Comparison of ENCODE assay signal across 8 cellular contexts in the genomic region with DNA sequence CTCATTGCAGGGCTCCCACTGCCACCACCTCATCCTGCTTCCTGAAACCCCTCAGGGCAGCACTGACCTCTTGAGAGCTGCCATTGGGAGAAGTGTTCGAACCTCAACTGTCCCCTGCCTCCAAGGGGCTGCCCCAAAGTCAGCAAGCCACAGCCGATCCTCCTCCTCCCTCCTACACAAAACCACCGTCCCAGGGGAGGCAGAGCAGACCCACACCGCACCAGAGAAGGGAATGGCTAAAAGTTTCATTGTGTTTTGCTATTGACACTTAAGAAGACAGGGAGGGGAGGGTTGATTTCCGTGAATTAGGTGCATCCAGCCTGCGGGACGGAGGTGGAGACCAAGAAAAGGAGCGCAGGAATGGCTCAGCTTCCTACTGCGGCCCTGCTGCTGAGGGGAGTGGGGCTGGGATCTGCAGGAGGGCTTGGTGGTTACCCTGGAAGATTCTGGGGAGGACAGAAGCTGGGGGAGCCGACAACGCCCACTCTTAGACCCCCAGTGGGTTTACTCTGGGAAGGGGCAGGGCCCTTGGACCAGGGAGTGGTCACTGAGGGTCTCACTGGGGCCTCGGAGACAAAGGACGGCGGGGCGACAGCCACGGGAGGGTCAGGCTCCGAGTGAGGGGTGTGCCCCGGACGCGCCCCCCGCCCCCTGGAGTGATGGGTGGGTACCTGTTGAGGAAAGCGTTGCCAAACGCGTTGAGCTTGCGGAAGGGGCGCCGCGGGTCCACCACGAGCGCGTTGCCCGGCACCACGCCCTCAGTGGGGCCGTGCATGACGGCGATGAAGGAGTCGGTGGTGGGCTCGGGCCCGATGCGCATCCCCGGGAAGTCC. TPM values are rescaled to one million over a fixed set of nuclear protein-coding genes. Genes with fewer than 3 reads are reported as not detected.
DNase-seq lines count a peak whose midpoint lies in the region; ATAC-seq and TF ChIP-seq lines count a peak whose summit lies in the region.

No MANE protein-coding gene starts in this region.

- peaks cover 0 to 3% (median 0%) of the 10 kb centered on the region in 11 donors for H3K9me3 Mint-ChIP-seq in naive thymus-derived CD4-positive, alpha-beta T cell

- no peaks in the 10 kb centered on the region for H4K20me1 ChIP-seq in OCI-LY1 (ENCODE audit: insufficient read depth, low read length)

- no peak for TF ChIP-seq CTCF in OCI-LY1 (IDR thresholded peaks at IDR 0.05; ENCODE audit: low read length)

- no peaks in the 10 kb centered on the region for H3K27me3 ChIP-seq in OCI-LY1 (ENCODE audit: insufficient read depth, low read length)
- no peaks in the 10 kb centered on the region for H3K27me3 ChIP-seq in duodenal mucosa (ENCODE audit: control insufficient read depth in 1 of 2, insufficient read depth in 2 of 2, low read length in 2 of 2)
- H3K27me3 ChIP-seq in naive thymus-derived CD4-positive, alpha-beta T cell (ENCODE audit: control insufficient read depth in 2 of 2, insufficient read depth in 2 of 2, low read length in 2 of 2): no peaks in the 10 kb centered on the region

- intact Hi-C loops in naive thymus-derived CD4-positive, alpha-beta T cell (cut with micrococcal nuclease): loop anchor here (1.0 to 5.0 kb wide), 14 partner anchors 8 to 620 kb away; partner anchors contain the start of genes ATG2A (in 2 of the 2), PPP2R5B (in 2 of the 2), CDCA5 (in 1 of the 2) and MAP4K2 (in 1 of the 2)

- peaks cover 0 to 34% (median 22%) of the 10 kb centered on the region in 5 donors for H3K36me3 Mint-ChIP-seq in naive thymus-derived CD4-positive, alpha-beta T cell

- peaks cover 29% of the 10 kb centered on the region for H3K79me2 ChIP-seq in OCI-LY1 (ENCODE audit: insufficient read depth, low read length)

- H3K27ac Mint-ChIP-seq in naive thymus-derived CD4-positive, alpha-beta T cell: peak overlapping the region; percentile 84 to 95 (median 93)

- H3K9me3 ChIP-seq in OCI-LY1 (ENCODE audit: low read length): no peaks in the 10 kb centered on the region
- H3K9me3 ChIP-seq in duodenal mucosa (ENCODE audit: control insufficient read depth in 1 of 2, low read length in 2 of 2): no peaks in the 10 kb centered on the region
- no peaks in the 10 kb centered on the region for H3K9me3 ChIP-seq in naive thymus-derived CD4-positive, alpha-beta T cell (ENCODE audit: control insufficient read depth in 2 of 3, low read length in 3 of 3)

- H3K9ac ChIP-seq in OCI-LY1 (ENCODE audit: low read length) (peak overlapping the region; percentile 96), duodenal mucosa (ENCODE audit: low read depth in 1 of 2, low read length in 2 of 2) (peak overlapping the region; percentile 76 to 91)

- no peaks in the 10 kb centered on the region for H3K27me3 Mint-ChIP-seq in naive thymus-derived CD4-positive, alpha-beta T cell

- peak overlapping the region; percentile 95 to 99 (median 98) for H3K4me3 Mint-ChIP-seq in naive thymus-derived CD4-positive, alpha-beta T cell

- H3K4me3 ChIP-seq in OCI-LY1 (ENCODE audit: low read depth, low read length, poor library complexity, severe bottlenecking): peak overlapping the region; percentile 98
- peak overlapping the region; percentile 80 to 90 for H3K4me3 ChIP-seq in duodenal mucosa (ENCODE audit: low read depth in 1 of 2, low read length in 2 of 2)
- H3K4me3 ChIP-seq in naive thymus-derived CD4-positive, alpha-beta T cell (ENCODE audit: low read length): peak overlapping the region; percentile 100

- no peaks in the 10 kb centered on the region; the same call in 1 of the 2 replicates for H3F3A ChIP-seq in OCI-LY1 (ENCODE audit: insufficient read depth, low read length)

- H2AFZ ChIP-seq in OCI-LY1 (ENCODE audit: low read length): no peak overlapping the region

- CTCF ChIA-PET in naive thymus-derived CD4-positive, alpha-beta T cell (lab: Charles Lee): interaction anchor here (0.7 to 30.3 kb wide), 5 partner anchors 10 to 232 kb away, joined by 3 to 945 read pairs (median 4); partner anchors contain the start of gene CDC42BPG

- peak overlapping the region; percentile 89 for H3K4me2 ChIP-seq in OCI-LY1 (ENCODE audit: low read length)

- peak; percentile 50 to 52 for DNase-seq in stimulated activated CD4-positive, alpha-beta T cell treated with anti-CD3 and anti-CD28 coated beads, Interleukin-2, amount 100 ng/mL, for 24 hours
- DNase-seq in stimulated activated CD4-positive, alpha-beta T cell treated with anti-CD3 and anti-CD28 coated beads, Interleukin-2, amount 100 ng/mL, for 48 hours: no peak
- peak in 2 of 9 donors; percentile 11 to 66 for DNase-seq in naive thymus-derived CD4-positive, alpha-beta T cell
- DNase-seq in DMS79 treated with DMSO at 0.1 percent for 48 hours (lab: John Stamatoyannopoulos, UW) (no peak), NOMO-1 treated with DMSO at 0.1 percent for 48 hours (lab: John Stamatoyannopoulos, UW; ENCODE audit: unreplicated experiment) (no peak), NCI-H2081 (lab: John Stamatoyannopoulos, UW) (no peak)

- H3K4me1 Mint-ChIP-seq in naive thymus-derived CD4-positive, alpha-beta T cell: peaks cover 54 to 72% (median 64%) of the 10 kb centered on the region in 7 donors

- ATAC-seq in naive thymus-derived CD4-positive, alpha-beta T cell: no peak

- no peaks in the 10 kb centered on the region for H3K9me2 ChIP-seq in OCI-LY1 (ENCODE audit: low read depth, low read length)

- H3K4me1 ChIP-seq in OCI-LY1 (ENCODE audit: insufficient read depth, low read length, severe bottlenecking) (peaks cover 84% of the 10 kb centered on the region), duodenal mucosa (ENCODE audit: control insufficient read depth in 1 of 2, insufficient read depth in 2 of 2, low read length in 2 of 2) (peaks cover 61 to 72% of the 10 kb centered on the region in 2 donors)
- H3K4me1 ChIP-seq in naive thymus-derived CD4-positive, alpha-beta T cell (ENCODE audit: control insufficient read depth in 2 of 2, insufficient read depth in 2 of 2, low read length in 2 of 2): peaks cover 50 to 53% of the 10 kb centered on the region in 2 donors

- H3K27ac ChIP-seq in OCI-LY1 (ENCODE audit: low read depth, low read length, poor library complexity, severe bottlenecking): peak overlapping the region; percentile 89
- peak overlapping the region; percentile 76 for H3K27ac ChIP-seq in duodenal mucosa (ENCODE audit: low read depth, low read length)
- peak overlapping the region; percentile 80 for H3K27ac ChIP-seq in naive thymus-derived CD4-positive, alpha-beta T cell (ENCODE audit: low read depth, low read length)

- POLR2A ChIA-PET in naive thymus-derived CD4-positive, alpha-beta T cell (lab: Charles Lee): interaction anchor here (0.7 to 26.0 kb wide), 11 partner anchors 13 to 621 kb away, joined by 3 to 1324 read pairs (median 4); partner anchors contain the start of genes CDC42BPG, MALAT1, PPP2R5B and RASGRP2

- H3K36me3 ChIP-seq in OCI-LY1 (ENCODE audit: insufficient read depth, low read length): peaks cover 25% of the 10 kb centered on the region; the same call in 1 of the 2 replicates
- peaks cover 6 to 16% of the 10 kb centered on the region in 2 donors for H3K36me3 ChIP-seq in duodenal mucosa (ENCODE audit: control insufficient read depth in 1 of 2, insufficient read depth in 2 of 2, low read length in 2 of 2)
- H3K36me3 ChIP-seq in naive thymus-derived CD4-positive, alpha-beta T cell (ENCODE audit: control insufficient read depth in 2 of 3, insufficient read depth in 3 of 3, low read length in 3 of 3): peaks cover 9 to 28% (median 13%) of the 10 kb centered on the region in 3 experiments

RNA-seq across cellular contexts. Expression of gene EHD1, which starts 0.8 kb away (rescaled TPM):
- 100 to 1,000 TPM; 124 to 263 (median 208) TPM for total RNA-seq in naive thymus-derived CD4-positive, alpha-beta T cell
- polyA plus RNA-seq in naive thymus-derived CD4-positive, alpha-beta T cell: 100 to 1,000 TPM; 102 to 141 TPM

RNA-seq across cellular contexts. Expression of gene CDC42BPG, which starts 33.2 kb away (rescaled TPM):
- total RNA-seq in naive thymus-derived CD4-positive, alpha-beta T cell: 1 to 10 TPM in 4 of 5 experiments, under 1 TPM in 1; 0.22 to 9.2 (median 8.1) TPM
- under 1 TPM; 0.27 to 0.47 TPM for polyA plus RNA-seq in naive thymus-derived CD4-positive, alpha-beta T cell

RNA-seq across cellular contexts. Expression of gene ATG2A, which starts 39.4 kb away (rescaled TPM):
- 100 to 1,000 TPM in 1 of 5 experiments, 10 to 100 TPM in 4; 30.6 to 105 (median 36.2) TPM for total RNA-seq in naive thymus-derived CD4-positive, alpha-beta T cell
- polyA plus RNA-seq in naive thymus-derived CD4-positive, alpha-beta T cell: 1 to 10 TPM; 3.4 to 5.2 TPM

RNA-seq across cellular contexts. Expression of gene PPP2R5B, which starts 46.9 kb away (rescaled TPM):
- total RNA-seq in naive thymus-derived CD4-positive, alpha-beta T cell: 10 to 100 TPM; 11.9 to 19.1 (median 18.8) TPM
- 1 to 10 TPM; 4.5 to 7.5 TPM for polyA plus RNA-seq in naive thymus-derived CD4-positive, alpha-beta T cell

RNA-seq across cellular contexts. Expression of gene GPHA2, which starts 58.1 kb away (rescaled TPM):
- under 1 TPM in 1 of 5 experiments, not detected in 4; 0.48 TPM for total RNA-seq in naive thymus-derived CD4-positive, alpha-beta T cell
- polyA plus RNA-seq in naive thymus-derived CD4-positive, alpha-beta T cell: not detected

Comparison
In these comparisons a context has a peak if more than half of its experiments do, and no peak if none do; other contexts are left out.
1. DNase-seq: peak in stimulated activated CD4-positive, alpha-beta T cell treated with anti-CD3 and anti-CD28 coated beads, Interleukin-2, amount 100 ng/mL, for 24 hours (2 of 2); none in stimulated activated CD4-positive, alpha-beta T cell treated with anti-CD3 and anti-CD28 coated beads, Interleukin-2, amount 100 ng/mL, for 48 hours (0 of 2), DMS79 treated with DMSO at 0.1 percent for 48 hours (single experiment), NOMO-1 treated with DMSO at 0.1 percent for 48 hours (single experiment) and NCI-H2081 (0 of 2).
2. Peak in every context shown above with its lines, with median percentiles within 50 percentile points of each other: H3K27ac ChIP-seq and H3K4me3 ChIP-seq.